Comparison of ENCODE assay signal across 1 cellular context in genomic region chr14:103530390-103530789, GRCh38.
TF ChIP-seq lines count a peak whose summit lies in the region.

No MANE protein-coding gene starts in this region.

TF ChIP-seq in K562, 482 proteins besides CTCF, POLR2A, EP300 and RAD21 (continues in another document):
- TF ChIP-seq ETS1 (conservative IDR thresholded peaks at IDR 0.05; ENCODE audit: control insufficient read depth, low read depth, low read length) (0 out of 2 replicates have a peak, but pooled peaks have one; percentile 52), ZSCAN29 (IDR thresholded peaks at IDR 0.05) (no peak), U2AF2 (optimal IDR thresholded peaks at IDR 0.05; ENCODE audit: low read depth, low read length) (no peak), ZNF444 (CRISPR knock-in tag; IDR thresholded peaks at IDR 0.05) (no peak), HSF4 (CRISPR knock-in tag; IDR thresholded peaks at IDR 0.05; ENCODE audit: borderline replicate concordance) (no peak), AFF4 (CRISPR knock-in tag; IDR thresholded peaks at IDR 0.05) (0 out of 2 replicates have a peak, but pooled peaks have one; percentile 32), NR2C2 (CRISPR knock-in tag; IDR thresholded peaks at IDR 0.05) (no peak), NR2C2 (tag; IDR thresholded peaks at IDR 0.05) (no peak), ID3 (CRISPR knock-in tag; IDR thresholded peaks at IDR 0.05) (no peak), ID3 (tag; IDR thresholded peaks at IDR 0.05) (no peak), GABPB1 (CRISPR knock-in tag; IDR thresholded peaks at IDR 0.05) (0 out of 2 replicates have a peak, but pooled peaks have one; percentile 21), MECOM (CRISPR knock-in tag; IDR thresholded peaks at IDR 0.05) (no peak), MCM5 (IDR thresholded peaks at IDR 0.05; ENCODE audit: low read depth) (no peak), ZBTB26 (CRISPR knock-in tag; IDR thresholded peaks at IDR 0.05) (no peak), SP1 (CRISPR knock-in tag; IDR thresholded peaks at IDR 0.05) (no peak), ZBTB8A (IDR thresholded peaks at IDR 0.05; ENCODE audit: partially characterized antibody) (no peak), MTA2 (IDR thresholded peaks at IDR 0.05; ENCODE audit: low read depth) (no peak), ZKSCAN3 (CRISPR knock-in tag; IDR thresholded peaks at IDR 0.05) (no peak), ZNF263 (CRISPR knock-in tag; IDR thresholded peaks at IDR 0.05; ENCODE audit: borderline replicate concordance) (peak; percentile 22; the same call in 1 of the 2 replicates), GATAD2B (IDR thresholded peaks at IDR 0.05; ENCODE audit: borderline replicate concordance) (no peak), NR0B1 (IDR thresholded peaks at IDR 0.05; ENCODE audit: partially characterized antibody) (no peak), CAMTA2 (CRISPR knock-in tag; conservative IDR thresholded peaks at IDR 0.05) (no peak), CREM (IDR thresholded peaks at IDR 0.05; ENCODE audit: low read depth) (0 out of 2 replicates have a peak, but pooled peaks have one; percentile 23), ZMIZ1 (IDR thresholded peaks at IDR 0.05; ENCODE audit: low read depth in 2 of 2, low read length in 2 of 2) (no peak), FOXM1 (IDR thresholded peaks at IDR 0.05; ENCODE audit: low read depth) (no peak), FOXM1 (CRISPR knock-in tag; IDR thresholded peaks at IDR 0.05; ENCODE audit: low read depth) (no peak), HDAC1 (IDR thresholded peaks at IDR 0.05) (0 out of 4 replicates have a peak, but pooled peaks of 1 of the 2 experiments have one; percentile 51), MXI1 (IDR thresholded peaks at IDR 0.05; ENCODE audit: low read depth, low read length) (0 out of 2 replicates have a peak, but pooled peaks have one; percentile 33), SOX6 (IDR thresholded peaks at IDR 0.05) (no peak)
- TF ChIP-seq, protein P1, sequence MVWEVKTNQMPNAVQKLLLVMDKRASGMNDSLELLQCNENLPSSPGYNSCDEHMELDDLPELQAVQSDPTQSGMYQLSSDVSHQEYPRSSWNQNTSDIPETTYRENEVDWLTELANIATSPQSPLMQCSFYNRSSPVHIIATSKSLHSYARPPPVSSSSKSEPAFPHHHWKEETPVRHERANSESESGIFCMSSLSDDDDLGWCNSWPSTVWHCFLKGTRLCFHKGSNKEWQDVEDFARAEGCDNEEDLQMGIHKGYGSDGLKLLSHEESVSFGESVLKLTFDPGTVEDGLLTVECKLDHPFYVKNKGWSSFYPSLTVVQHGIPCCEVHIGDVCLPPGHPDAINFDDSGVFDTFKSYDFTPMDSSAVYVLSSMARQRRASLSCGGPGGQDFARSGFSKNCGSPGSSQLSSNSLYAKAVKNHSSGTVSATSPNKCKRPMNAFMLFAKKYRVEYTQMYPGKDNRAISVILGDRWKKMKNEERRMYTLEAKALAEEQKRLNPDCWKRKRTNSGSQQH (CRISPR knock-in tag; IDR thresholded peaks at IDR 0.05) = no peak
- TF ChIP-seq, protein P2, sequence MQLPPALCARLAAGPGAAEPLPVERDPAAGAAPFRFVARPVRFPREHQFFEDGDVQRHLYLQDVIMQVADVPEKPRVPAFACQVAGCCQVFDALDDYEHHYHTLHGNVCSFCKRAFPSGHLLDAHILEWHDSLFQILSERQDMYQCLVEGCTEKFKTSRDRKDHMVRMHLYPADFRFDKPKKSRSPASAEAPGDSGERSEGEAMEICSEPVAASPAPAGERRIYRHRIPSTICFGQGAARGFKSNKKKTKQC (CRISPR knock-in tag; IDR thresholded peaks at IDR 0.05) = peak; percentile 62; the same call in 1 of the 2 replicates
- TF ChIP-seq, protein P3, sequence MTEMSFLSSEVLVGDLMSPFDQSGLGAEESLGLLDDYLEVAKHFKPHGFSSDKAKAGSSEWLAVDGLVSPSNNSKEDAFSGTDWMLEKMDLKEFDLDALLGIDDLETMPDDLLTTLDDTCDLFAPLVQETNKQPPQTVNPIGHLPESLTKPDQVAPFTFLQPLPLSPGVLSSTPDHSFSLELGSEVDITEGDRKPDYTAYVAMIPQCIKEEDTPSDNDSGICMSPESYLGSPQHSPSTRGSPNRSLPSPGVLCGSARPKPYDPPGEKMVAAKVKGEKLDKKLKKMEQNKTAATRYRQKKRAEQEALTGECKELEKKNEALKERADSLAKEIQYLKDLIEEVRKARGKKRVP (CRISPR knock-in tag; IDR thresholded peaks at IDR 0.05) = no peak
- TF ChIP-seq, protein P4, sequence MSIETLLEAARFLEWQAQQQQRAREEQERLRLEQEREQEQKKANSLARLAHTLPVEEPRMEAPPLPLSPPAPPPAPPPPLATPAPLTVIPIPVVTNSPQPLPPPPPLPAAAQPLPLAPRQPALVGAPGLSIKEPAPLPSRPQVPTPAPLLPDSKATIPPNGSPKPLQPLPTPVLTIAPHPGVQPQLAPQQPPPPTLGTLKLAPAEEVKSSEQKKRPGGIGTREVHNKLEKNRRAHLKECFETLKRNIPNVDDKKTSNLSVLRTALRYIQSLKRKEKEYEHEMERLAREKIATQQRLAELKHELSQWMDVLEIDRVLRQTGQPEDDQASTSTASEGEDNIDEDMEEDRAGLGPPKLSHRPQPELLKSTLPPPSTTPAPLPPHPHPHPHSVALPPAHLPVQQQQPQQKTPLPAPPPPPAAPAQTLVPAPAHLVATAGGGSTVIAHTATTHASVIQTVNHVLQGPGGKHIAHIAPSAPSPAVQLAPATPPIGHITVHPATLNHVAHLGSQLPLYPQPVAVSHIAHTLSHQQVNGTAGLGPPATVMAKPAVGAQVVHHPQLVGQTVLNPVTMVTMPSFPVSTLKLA (conservative IDR thresholded peaks at IDR 0.05) = peak in 1 of 2 experiments; percentile 46; a peak in 1 of 4 replicates
- TF ChIP-seq, protein P5, sequence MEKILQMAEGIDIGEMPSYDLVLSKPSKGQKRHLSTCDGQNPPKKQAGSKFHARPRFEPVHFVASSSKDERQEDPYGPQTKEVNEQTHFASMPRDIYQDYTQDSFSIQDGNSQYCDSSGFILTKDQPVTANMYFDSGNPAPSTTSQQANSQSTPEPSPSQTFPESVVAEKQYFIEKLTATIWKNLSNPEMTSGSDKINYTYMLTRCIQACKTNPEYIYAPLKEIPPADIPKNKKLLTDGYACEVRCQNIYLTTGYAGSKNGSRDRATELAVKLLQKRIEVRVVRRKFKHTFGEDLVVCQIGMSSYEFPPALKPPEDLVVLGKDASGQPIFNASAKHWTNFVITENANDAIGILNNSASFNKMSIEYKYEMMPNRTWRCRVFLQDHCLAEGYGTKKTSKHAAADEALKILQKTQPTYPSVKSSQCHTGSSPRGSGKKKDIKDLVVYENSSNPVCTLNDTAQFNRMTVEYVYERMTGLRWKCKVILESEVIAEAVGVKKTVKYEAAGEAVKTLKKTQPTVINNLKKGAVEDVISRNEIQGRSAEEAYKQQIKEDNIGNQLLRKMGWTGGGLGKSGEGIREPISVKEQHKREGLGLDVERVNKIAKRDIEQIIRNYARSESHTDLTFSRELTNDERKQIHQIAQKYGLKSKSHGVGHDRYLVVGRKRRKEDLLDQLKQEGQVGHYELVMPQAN (IDR thresholded peaks at IDR 0.05; ENCODE audit: borderline replicate concordance) = peak; percentile 60; the same call in 1 of the 2 replicates
- TF ChIP-seq, protein P6, sequence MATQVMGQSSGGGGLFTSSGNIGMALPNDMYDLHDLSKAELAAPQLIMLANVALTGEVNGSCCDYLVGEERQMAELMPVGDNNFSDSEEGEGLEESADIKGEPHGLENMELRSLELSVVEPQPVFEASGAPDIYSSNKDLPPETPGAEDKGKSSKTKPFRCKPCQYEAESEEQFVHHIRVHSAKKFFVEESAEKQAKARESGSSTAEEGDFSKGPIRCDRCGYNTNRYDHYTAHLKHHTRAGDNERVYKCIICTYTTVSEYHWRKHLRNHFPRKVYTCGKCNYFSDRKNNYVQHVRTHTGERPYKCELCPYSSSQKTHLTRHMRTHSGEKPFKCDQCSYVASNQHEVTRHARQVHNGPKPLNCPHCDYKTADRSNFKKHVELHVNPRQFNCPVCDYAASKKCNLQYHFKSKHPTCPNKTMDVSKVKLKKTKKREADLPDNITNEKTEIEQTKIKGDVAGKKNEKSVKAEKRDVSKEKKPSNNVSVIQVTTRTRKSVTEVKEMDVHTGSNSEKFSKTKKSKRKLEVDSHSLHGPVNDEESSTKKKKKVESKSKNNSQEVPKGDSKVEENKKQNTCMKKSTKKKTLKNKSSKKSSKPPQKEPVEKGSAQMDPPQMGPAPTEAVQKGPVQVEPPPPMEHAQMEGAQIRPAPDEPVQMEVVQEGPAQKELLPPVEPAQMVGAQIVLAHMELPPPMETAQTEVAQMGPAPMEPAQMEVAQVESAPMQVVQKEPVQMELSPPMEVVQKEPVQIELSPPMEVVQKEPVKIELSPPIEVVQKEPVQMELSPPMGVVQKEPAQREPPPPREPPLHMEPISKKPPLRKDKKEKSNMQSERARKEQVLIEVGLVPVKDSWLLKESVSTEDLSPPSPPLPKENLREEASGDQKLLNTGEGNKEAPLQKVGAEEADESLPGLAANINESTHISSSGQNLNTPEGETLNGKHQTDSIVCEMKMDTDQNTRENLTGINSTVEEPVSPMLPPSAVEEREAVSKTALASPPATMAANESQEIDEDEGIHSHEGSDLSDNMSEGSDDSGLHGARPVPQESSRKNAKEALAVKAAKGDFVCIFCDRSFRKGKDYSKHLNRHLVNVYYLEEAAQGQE (CRISPR knock-in tag; IDR thresholded peaks at IDR 0.05; ENCODE audit: low read depth) = peak; percentile 93
